ENCODE assay signal across 9 cellular contexts in the genomic region with DNA sequence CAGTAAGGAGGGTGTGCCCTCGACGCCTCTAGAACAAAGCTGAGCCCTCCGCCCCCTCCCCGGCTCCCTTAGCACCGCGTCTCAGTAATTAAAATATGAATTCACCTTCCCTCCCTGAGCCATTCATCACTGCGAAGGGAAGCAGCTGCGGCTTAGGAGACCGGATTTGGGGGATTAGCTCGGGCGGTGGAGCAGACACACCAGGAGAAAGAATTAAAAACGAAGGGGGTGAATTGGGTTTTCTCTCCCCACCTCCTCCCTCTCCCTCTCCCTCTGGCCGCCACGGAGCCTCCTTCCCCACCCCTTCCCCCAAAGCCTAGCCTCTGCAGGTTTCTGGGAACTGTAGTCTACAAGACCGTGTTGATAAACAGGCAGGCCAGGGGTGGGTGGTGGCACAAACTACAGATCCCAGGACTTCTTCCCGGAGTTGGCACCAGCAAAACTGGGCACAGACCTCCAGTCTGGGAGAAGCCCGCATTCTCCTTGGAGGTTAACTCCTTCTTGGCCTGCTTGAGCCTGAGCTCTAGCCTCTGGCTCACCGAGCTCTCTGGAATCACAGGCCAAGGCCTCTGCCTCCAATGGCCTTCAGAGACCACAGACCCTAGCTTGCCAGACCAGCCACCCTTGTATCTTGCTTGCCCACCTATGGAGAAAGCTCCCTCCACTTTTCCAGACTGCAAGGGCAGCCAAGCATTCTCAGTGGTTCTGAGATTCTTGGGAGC. TPM values are rescaled to one million over a fixed set of nuclear protein-coding genes. Genes with fewer than 3 reads are reported as not detected.
DNase-seq lines count a peak whose midpoint lies in the region; ATAC-seq lines count a peak whose summit lies in the region.
"Had no signal": no experiment of that assay in that cellular context is flagged by ENCODE, and none has a peak within 500 bp of the region (broad histone marks: within the 10 kb centered on the region; RNA-seq: fewer than 3 reads in every experiment).

No MANE protein-coding gene starts in this region.

- no peak for ATAC-seq in HG02981 (IDR thresholded peaks at IDR 0.05; ENCODE audit: unreplicated experiment)

- DNase-seq in MV-4-11 (lab: John Stamatoyannopoulos, UW) (peak; percentile 82), astrocyte of the hippocampus (ENCODE audit: low read depth, low spot score) (peak; percentile 91), islet precursor cell (peak; percentile 63), GM19238 (ENCODE audit: insufficient read length, low spot score) (no peak), T-helper 1 cell (no peak)
- no peak for DNase-seq in stimulated activated CD4-positive, alpha-beta T cell treated with anti-CD3 and anti-CD28 coated beads, Interleukin-4, amount 100 ng/mL, for 24 hours
- DNase-seq: activated B cell treated with CpG ODN at 0.5 μM for 24 hours had no signal

- peak overlapping the region; percentile 69 for H3K27ac ChIP-seq in temporal lobe (ENCODE audit: low read depth, low read length)

RNA-seq across cellular contexts. Expression of a gene that starts 10.8 kb away (rescaled TPM):
- total RNA-seq in temporal lobe, result 1.5 TPM

RNA-seq across cellular contexts. Expression of a gene that starts 23.2 kb away (rescaled TPM):
- total RNA-seq in temporal lobe, result 5.4 TPM
- total RNA-seq: activated B cell treated with CpG ODN at 0.5 μM for 24 hours had no signal

RNA-seq across cellular contexts. Expression of a gene that starts 59.4 kb away (rescaled TPM):
- 1.2 TPM for total RNA-seq in temporal lobe

Comparison
In these comparisons a context has a peak if more than half of its experiments do, and no peak if none do; other contexts are left out.
1. DNase-seq: peak in MV-4-11 (single experiment), astrocyte of the hippocampus (single experiment) and islet precursor cell (single experiment); none in GM19238 (single experiment), T-helper 1 cell (0 of 5) and stimulated activated CD4-positive, alpha-beta T cell treated with anti-CD3 and anti-CD28 coated beads, Interleukin-4, amount 100 ng/mL, for 24 hours (single experiment).